ENCODE assay signal across 16 cellular contexts in genomic region chr2:119429225-119430000, GRCh38. TPM values are rescaled to one million over a fixed set of nuclear protein-coding genes. Genes with fewer than 3 reads are reported as not detected.
DNase-seq lines count a peak whose midpoint lies in the region; ATAC-seq, FAIRE-seq and TF ChIP-seq lines count a peak whose summit lies in the region.
"Had no signal": no experiment of that assay in that cellular context is flagged by ENCODE, and none has a peak within 500 bp of the region (broad histone marks: within the 10 kb centered on the region; RNA-seq: fewer than 3 reads in every experiment).

No MANE protein-coding gene starts in this region.

- H3K27ac Mint-ChIP-seq in endodermal cell (peak overlapping the region; percentile 39), chondrocyte (ENCODE audit: unreplicated experiment) (no peak overlapping the region)
- H3K27ac Mint-ChIP-seq: activated naive CD4-positive, alpha-beta T cell treated with anti-CD3 and anti-CD28 coated beads, Interleukin-2, amount 50 U/mL, for 24 hours; natural killer cell had no signal

- no peak overlapping the region for H3K9ac ChIP-seq in endodermal cell (ENCODE audit: extremely low read depth, low read length, poor library complexity, severe bottlenecking)
- no peak overlapping the region for H3K9ac ChIP-seq in mesendoderm (ENCODE audit: low read length)

- H3K56ac ChIP-seq in mesendoderm (ENCODE audit: low read length): peak overlapping the region; percentile 54

- H3K79me1 ChIP-seq in mesendoderm (ENCODE audit: low read length): peaks cover 5% of the 10 kb centered on the region

- H3K9me3 Mint-ChIP-seq in endodermal cell (no peaks in the 10 kb centered on the region), chondrocyte (ENCODE audit: low read depth) (no peaks in the 10 kb centered on the region)
- H3K9me3 Mint-ChIP-seq: activated naive CD4-positive, alpha-beta T cell treated with anti-CD3 and anti-CD28 coated beads, Interleukin-2, amount 50 U/mL, for 24 hours; natural killer cell had no signal

- CTCF ChIA-PET in A549 (lab: Yijun Ruan, JAX): interaction anchor here (0.8 to 1.9 kb wide), 2 partner anchors 12 to 47 kb away, joined by 3 to 5 read pairs; no protein-coding TSS in a partner anchor

- no peak for FAIRE-seq in A549 (lab: Jason Lieb, UNC)
- FAIRE-seq: GM19239 had no signal

- no peaks in the 10 kb centered on the region for H3K27me3 ChIP-seq in endodermal cell (ENCODE audit: control insufficient read depth, insufficient read depth, low read length, poor library complexity, severe bottlenecking)
- H3K27me3 ChIP-seq in mesendoderm (ENCODE audit: insufficient read depth, low read length, poor library complexity): no peaks in the 10 kb centered on the region

- no peak overlapping the region for H2BK15ac ChIP-seq in mesendoderm (replicated peaks; ENCODE audit: low read depth)

- peak overlapping the region; percentile 10 for H3K18ac ChIP-seq in mesendoderm (ENCODE audit: low read length)

- no peak overlapping the region for H3K4me3 ChIP-seq in A549
- H3K4me3 ChIP-seq in LNCaP clone FGC (ENCODE audit: low read depth, low read length): no peak overlapping the region
- H3K4me3 ChIP-seq in endodermal cell (ENCODE audit: low read length): no peak overlapping the region
- H3K4me3 ChIP-seq in mesendoderm (ENCODE audit: low read length): no peak overlapping the region

- H3K27ac ChIP-seq in A549 (peak overlapping the region in 1 of 2 experiments; percentile 91; a peak in 2 of 6 replicates), endodermal cell (ENCODE audit: low read depth, low read length) (no peak overlapping the region), mesendoderm (ENCODE audit: low read depth, low read length) (no peak overlapping the region)

- H3K36me3 Mint-ChIP-seq in endodermal cell (ENCODE audit: low read depth) (no peaks in the 10 kb centered on the region), chondrocyte (ENCODE audit: low read depth) (no peaks in the 10 kb centered on the region)
- H3K36me3 Mint-ChIP-seq: activated naive CD4-positive, alpha-beta T cell treated with anti-CD3 and anti-CD28 coated beads, Interleukin-2, amount 50 U/mL, for 24 hours; natural killer cell had no signal

- no peak for TF ChIP-seq EP300 in A549 (IDR thresholded peaks at IDR 0.05)

- no peak for TF ChIP-seq POLR2A in A549 (IDR thresholded peaks at IDR 0.05; ENCODE audit: low read length)

- H3K36me3 ChIP-seq in endodermal cell (ENCODE audit: control insufficient read depth, insufficient read depth, low read length): no peaks in the 10 kb centered on the region
- no peaks in the 10 kb centered on the region for H3K36me3 ChIP-seq in mesendoderm (ENCODE audit: control insufficient read depth, insufficient read depth, low read length)

- H3K79me2 ChIP-seq in mesendoderm (ENCODE audit: control insufficient read depth, insufficient read depth, low read length): peaks cover 2% of the 10 kb centered on the region

- H2BK5ac ChIP-seq in mesendoderm (ENCODE audit: low read length): no peak overlapping the region

- no peak for TF ChIP-seq CTCF in A549 (IDR thresholded peaks at IDR 0.05)
- TF ChIP-seq CTCF in LNCaP clone FGC (IDR thresholded peaks at IDR 0.05; ENCODE audit: control insufficient read depth, extremely low read depth, insufficient read depth): no peak
- no peak for TF ChIP-seq CTCF in endodermal cell (conservative IDR thresholded peaks at IDR 0.05)
- TF ChIP-seq CTCF in chondrocyte (IDR thresholded peaks at IDR 0.05): no peak

- H3K4me3 Mint-ChIP-seq in endodermal cell: no peak overlapping the region
- H3K4me3 Mint-ChIP-seq in chondrocyte (ENCODE audit: unreplicated experiment): no peak overlapping the region
- H3K4me3 Mint-ChIP-seq: activated naive CD4-positive, alpha-beta T cell treated with anti-CD3 and anti-CD28 coated beads, Interleukin-2, amount 50 U/mL, for 24 hours; natural killer cell had no signal

- H3K4ac ChIP-seq in mesendoderm (ENCODE audit: low read depth, low read length): no peak overlapping the region

- POLR2A ChIA-PET in A549 (lab: Yijun Ruan, JAX): no interaction called here

- H4K8ac ChIP-seq in mesendoderm (ENCODE audit: low read depth, low read length): no peak overlapping the region

- H3K27me3 Mint-ChIP-seq in endodermal cell (ENCODE audit: insufficient read depth) (peaks cover 5% of the 10 kb centered on the region), chondrocyte (ENCODE audit: low read depth) (peaks cover 41% of the 10 kb centered on the region)

- H3K4me1 Mint-ChIP-seq in endodermal cell: peaks cover 72% of the 10 kb centered on the region
- peaks cover 11% of the 10 kb centered on the region for H3K4me1 Mint-ChIP-seq in chondrocyte (ENCODE audit: low read depth)

- H4K5ac ChIP-seq in mesendoderm (ENCODE audit: low read length): no peak overlapping the region

- WGBS in A549 (ENCODE audit: missing lambda C conversion rate): 82% methylated on average over 10 of the region's 10 CpGs
- 87 to 90% methylated on average over 5 to 10 of the region's 10 CpGs for WGBS in endodermal cell (ENCODE audit: insufficient coverage in 1 of 2, insufficient read length in 1 of 2), 2 experiments
- WGBS in mesendoderm (ENCODE audit: extremely low coverage, insufficient coverage, low lambda C conversion rate): no CpG with 5 or more reads among the region's 10 CpGs

- no peak for ATAC-seq in A549
- ATAC-seq in HG02840 (IDR thresholded peaks at IDR 0.05; ENCODE audit: low FRiP score, unreplicated experiment): no peak
- ATAC-seq: natural killer cell had no signal

- no peaks in the 10 kb centered on the region for H3K9me3 ChIP-seq in A549
- H3K9me3 ChIP-seq in endodermal cell (ENCODE audit: control insufficient read depth, low read length): no peaks in the 10 kb centered on the region

- no peak overlapping the region for H2BK120ac ChIP-seq in mesendoderm (ENCODE audit: low read depth, low read length)

- H3K23ac ChIP-seq in mesendoderm (ENCODE audit: low read length): no peak overlapping the region

- TF ChIP-seq RAD21 in A549 (conservative IDR thresholded peaks at IDR 0.05 in 1 of 2, IDR thresholded peaks at IDR 0.05 in 1 of 2): no peak

- DNase-seq in A549 (ENCODE audit: low read depth in 1 of 2, low spot score in 1 of 2) (no peak), LNCaP clone FGC (ENCODE audit: low read depth) (peak; percentile 23), endodermal cell (no peak), mesendoderm (no peak), chondrocyte (ENCODE audit: low spot score) (no peak), HPDE6-E6E7 (ENCODE audit: extremely low spot score) (no peak), midbrain (lab: John Stamatoyannopoulos, UW) (no peak)
- DNase-seq: activated CD4-positive, alpha-beta T cell treated with anti-CD3 and anti-CD28 coated beads, Interleukin-2, amount 50 U/mL, for 48 hours; natural killer cell; NCI-H82; stimulated activated CD4-positive, alpha-beta T cell treated with anti-CD3 and anti-CD28 coated beads, Interleukin-1b, Interleukin-23, amount 100 ng/mL, for 48 hours; stimulated activated naive CD4-positive, alpha-beta T cell treated with Interleukin-2 at 50 U/mL for 16 hours had no signal

- no peak overlapping the region for H2AK5ac ChIP-seq in mesendoderm (ENCODE audit: low read length)

- H3K4me2 ChIP-seq in A549 (peak overlapping the region; percentile 1; the same call in 1 of the 3 replicates), mesendoderm (ENCODE audit: low read length) (no peak overlapping the region)

- H3K4me1 ChIP-seq in A549 (peaks cover 51% of the 10 kb centered on the region), endodermal cell (ENCODE audit: control insufficient read depth, insufficient read depth, low read length) (peaks cover 7% of the 10 kb centered on the region), mesendoderm (ENCODE audit: control insufficient read depth, low read depth, low read length) (peaks cover 19% of the 10 kb centered on the region)

TF ChIP-seq in A549, 52 proteins besides CTCF, POLR2A, EP300 and RAD21 (continues in another document):
- TF ChIP-seq SREBF2 (IDR thresholded peaks at IDR 0.05) (no peak), MYC (IDR thresholded peaks at IDR 0.05; ENCODE audit: borderline replicate concordance, low read length) (no peak), EHF (CRISPR knock-in tag; IDR thresholded peaks at IDR 0.05) (no peak), ZSCAN20 (CRISPR knock-in tag; IDR thresholded peaks at IDR 0.05) (no peak), ESRRA (IDR thresholded peaks at IDR 0.05; ENCODE audit: borderline replicate concordance, low read length) (no peak), HOXB5 (CRISPR knock-in tag; IDR thresholded peaks at IDR 0.05) (no peak), JUNB (IDR thresholded peaks at IDR 0.05) (no peak), CHD4 (IDR thresholded peaks at IDR 0.05; ENCODE audit: borderline replicate concordance) (no peak), EHMT2 (IDR thresholded peaks at IDR 0.05; ENCODE audit: low read depth) (no peak)
- TF ChIP-seq, protein P1, sequence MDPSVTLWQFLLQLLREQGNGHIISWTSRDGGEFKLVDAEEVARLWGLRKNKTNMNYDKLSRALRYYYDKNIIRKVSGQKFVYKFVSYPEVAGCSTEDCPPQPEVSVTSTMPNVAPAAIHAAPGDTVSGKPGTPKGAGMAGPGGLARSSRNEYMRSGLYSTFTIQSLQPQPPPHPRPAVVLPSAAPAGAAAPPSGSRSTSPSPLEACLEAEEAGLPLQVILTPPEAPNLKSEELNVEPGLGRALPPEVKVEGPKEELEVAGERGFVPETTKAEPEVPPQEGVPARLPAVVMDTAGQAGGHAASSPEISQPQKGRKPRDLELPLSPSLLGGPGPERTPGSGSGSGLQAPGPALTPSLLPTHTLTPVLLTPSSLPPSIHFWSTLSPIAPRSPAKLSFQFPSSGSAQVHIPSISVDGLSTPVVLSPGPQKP (IDR thresholded peaks at IDR 0.05; ENCODE audit: low read depth, low read length): no peak
- TF ChIP-seq, protein P2, sequence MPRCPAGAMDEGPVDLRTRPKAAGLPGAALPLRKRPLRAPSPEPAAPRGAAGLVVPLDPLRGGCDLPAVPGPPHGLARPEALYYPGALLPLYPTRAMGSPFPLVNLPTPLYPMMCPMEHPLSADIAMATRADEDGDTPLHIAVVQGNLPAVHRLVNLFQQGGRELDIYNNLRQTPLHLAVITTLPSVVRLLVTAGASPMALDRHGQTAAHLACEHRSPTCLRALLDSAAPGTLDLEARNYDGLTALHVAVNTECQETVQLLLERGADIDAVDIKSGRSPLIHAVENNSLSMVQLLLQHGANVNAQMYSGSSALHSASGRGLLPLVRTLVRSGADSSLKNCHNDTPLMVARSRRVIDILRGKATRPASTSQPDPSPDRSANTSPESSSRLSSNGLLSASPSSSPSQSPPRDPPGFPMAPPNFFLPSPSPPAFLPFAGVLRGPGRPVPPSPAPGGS (IDR thresholded peaks at IDR 0.05): no peak

RNA-seq across cellular contexts. Expression of gene TMEM37, which starts 2.2 kb away (rescaled TPM):
- polyA plus RNA-seq in A549 (2011; rRNA removed): 7.5 and 10.8 TPM in 2 replicates
- polyA plus RNA-seq in A549 (2012; cell fraction: cytosol; rRNA removed): 5.7 and 7.9 TPM in 2 replicates
- polyA plus RNA-seq in A549 (2012; cell fraction: nucleus; rRNA removed): 4.7 and 5.0 TPM in 2 replicates
- polyA plus RNA-seq in A549 (2017; fragmentation: RNase III; extraction: RNeasy Plus Mini Kit Qiagen cat#74134 plus additional on column Dnase treatment): 3.3 to 5.1 TPM (median 4.7 TPM) in 3 replicates
- 2.9 and 4.0 TPM in 2 replicates for polyA minus RNA-seq in A549 (2011; rRNA and poly(A)+ RNA removed)
- 10 to 100 TPM; 12.0 to 16.2 TPM for total RNA-seq in endodermal cell
- 4.8 TPM for polyA plus RNA-seq in endodermal cell (2013, experiment 1 of 2)
- polyA plus RNA-seq in endodermal cell (2013, experiment 2 of 2): 3.5 TPM
- polyA plus RNA-seq in mesendoderm (2013, experiment 1 of 2): 7.9 TPM
- polyA plus RNA-seq in mesendoderm (2013, experiment 2 of 2): 7.4 TPM
- 0.36 to 1.1 TPM (median 0.77 TPM) in 3 replicates for total RNA-seq in chondrocyte
- total RNA-seq: M059J, natural killer cell had no signal
